In the genomic region with DNA sequence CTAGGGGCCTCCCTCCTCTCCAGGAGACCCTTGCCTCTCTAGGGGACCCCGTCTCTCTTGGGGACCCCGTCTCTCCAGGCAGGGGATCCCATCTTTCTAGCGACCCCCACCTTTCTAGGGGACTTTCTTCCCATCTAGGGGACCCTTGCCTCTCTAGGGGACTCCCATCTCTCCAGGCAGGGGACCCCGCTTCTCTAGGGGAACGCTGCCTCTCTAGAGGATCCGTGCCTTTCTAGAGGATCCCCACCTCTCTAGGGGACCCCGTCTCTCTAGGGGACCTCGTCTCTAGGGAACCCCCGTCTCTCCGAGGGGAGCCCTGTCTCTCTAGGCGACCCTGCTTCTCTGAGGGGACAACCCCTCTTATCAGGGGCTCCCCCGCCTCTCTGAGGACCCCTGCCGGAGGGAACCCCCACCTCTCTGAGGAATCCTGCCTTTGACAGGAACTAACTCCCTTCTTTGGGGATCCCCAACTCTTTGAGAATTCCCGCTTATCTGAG, we compare ENCODE assay signal across 8 cellular contexts. TPM values are rescaled to one million over a fixed set of nuclear protein-coding genes. Genes with fewer than 3 reads are reported as not detected.
DNase-seq lines count a peak whose midpoint lies in the region; ATAC-seq and TF ChIP-seq lines count a peak whose summit lies in the region.

No MANE protein-coding gene starts in this region.

- POLR2A ChIA-PET in AG04450 (lab: Yijun Ruan, JAX): no interaction called here

- CTCF ChIA-PET in AG04450 (lab: Charles Lee): no interaction called here

- peaks cover 53% of the 10 kb centered on the region for H3K4me1 ChIP-seq in body of pancreas
- H3K4me1 ChIP-seq in mucosa of descending colon (ENCODE audit: low read depth): peaks cover 48% of the 10 kb centered on the region

- H3K27me3 ChIP-seq in AG04450 (ENCODE audit: control insufficient read depth, insufficient read depth, low read length) (no peaks in the 10 kb centered on the region), body of pancreas (no peaks in the 10 kb centered on the region)

- DNase-seq in AG04450 (ENCODE audit: low read depth, low spot score) (no peak), body of pancreas (no peak), mucosa of descending colon (peak in 2 of 3 donors; percentile 56 to 60), NCI-H2029 treated with DMSO at 0.1 percent for 48 hours (lab: John Stamatoyannopoulos, UW) (no peak), A172 (ENCODE audit: low spot score) (no peak)

- H3K36me3 ChIP-seq in KOPT-K1 (ENCODE audit: insufficient read depth, low read length) (no peaks in the 10 kb centered on the region), body of pancreas (replicated peaks in 1 of 2; ENCODE audit: insufficient read depth in 1 of 2, low read depth in 2 of 2) (no peaks in the 10 kb centered on the region), mucosa of descending colon (ENCODE audit: low read depth) (no peaks in the 10 kb centered on the region)

- no peaks in the 10 kb centered on the region; the same call in 1 of the 2 replicates for H3K9me3 ChIP-seq in AG04450 (ENCODE audit: control insufficient read depth, insufficient read depth, low read length)
- no peaks in the 10 kb centered on the region for H3K9me3 ChIP-seq in KOPT-K1 (ENCODE audit: insufficient read depth, low read length, poor library complexity, severe bottlenecking)
- no peaks in the 10 kb centered on the region for H3K9me3 ChIP-seq in body of pancreas
- H3K9me3 ChIP-seq in mucosa of descending colon: no peaks in the 10 kb centered on the region

- TF ChIP-seq CTCF in AG04450 (IDR thresholded peaks at IDR 0.05; ENCODE audit: low read depth, low read length) (peak; percentile 32), body of pancreas (IDR thresholded peaks at IDR 0.05) (no peak), mucosa of descending colon (IDR thresholded peaks at IDR 0.05) (no peak)

- ATAC-seq in body of pancreas: no peak
- no peak for ATAC-seq in mucosa of descending colon
- no peak for ATAC-seq in GM19023 (IDR thresholded peaks at IDR 0.05; ENCODE audit: unreplicated experiment)
- ATAC-seq in HG03439 (IDR thresholded peaks at IDR 0.05; ENCODE audit: unreplicated experiment): no peak

- intact Hi-C loops in body of pancreas (cut with DNase I) (no loop called here), mucosa of descending colon (cut with DNase I, micrococcal nuclease) (no loop called here)

- H3K27ac ChIP-seq in AG04450 (ENCODE audit: low read depth, low read length) (no peak overlapping the region), KOPT-K1 (ENCODE audit: low read depth, low read length, poor library complexity, severe bottlenecking) (peak overlapping the region; percentile 90), body of pancreas (peak overlapping the region in 3 of 4 donors; percentile 76 to 85 (median 80))

- 7% methylated on average over 12 of the region's 14 CpGs for WGBS in body of pancreas, 2 donors

- no peak for TF ChIP-seq POLR2A in body of pancreas (IDR thresholded peaks at IDR 0.05)

- H3K4me3 ChIP-seq in AG04450 (ENCODE audit: low read depth, low read length) (peak overlapping the region; percentile 75), body of pancreas (peak overlapping the region; percentile 51 to 65), mucosa of descending colon (peak overlapping the region; percentile 85)

RNA-seq across cellular contexts. Expression of a gene that starts 19.1 kb away (rescaled TPM):
- polyA plus RNA-seq in AG04450 (2011; rRNA removed): 22.0 and 23.4 TPM in 2 replicates
- polyA minus RNA-seq in AG04450 (2011; rRNA and poly(A)+ RNA removed): 16.6 and 23.3 TPM in 2 replicates
- total RNA-seq in body of pancreas: 10 to 100 TPM; 30.0 to 35.8 TPM
- total RNA-seq in mucosa of descending colon: 100 to 1,000 TPM in 2 of 3 donors, 10 to 100 TPM in 1; 89.3 to 117 (median 107) TPM
- 62.1 and 84.0 TPM in 2 replicates for total RNA-seq in A172 (2014; rRNA removed; shearing (Covaris generic))

Comparison
In these comparisons a context has a peak if more than half of its experiments do, and no peak if none do; other contexts are left out.
1. DNase-seq: peak in mucosa of descending colon (2 of 3); none in AG04450 (single experiment), body of pancreas (0 of 4), NCI-H2029 treated with DMSO at 0.1 percent for 48 hours (single experiment) and A172 (single experiment).
2. Peak in every context shown above with its lines, with median percentiles within 50 percentile points of each other: H3K4me3 ChIP-seq.